In the genomic region with DNA sequence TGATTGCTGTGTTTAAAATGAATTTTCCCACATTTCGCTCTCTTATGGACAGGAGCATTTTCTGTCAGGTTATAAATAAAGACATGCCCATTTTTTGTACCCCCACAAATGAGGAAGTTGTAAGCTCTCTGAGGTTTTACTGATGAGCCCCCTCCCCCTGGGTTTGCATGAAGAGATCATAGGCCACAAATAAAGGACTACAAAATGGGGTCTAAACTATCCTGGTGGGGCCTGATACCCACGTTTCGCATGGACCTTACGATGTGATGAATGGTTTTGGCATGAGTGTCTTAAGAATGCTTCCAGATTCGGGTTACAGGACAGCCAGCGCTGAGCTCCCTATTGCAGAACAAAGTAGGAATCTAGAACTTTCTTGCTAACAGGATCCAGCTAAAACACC, we compare ENCODE assay signal across 1 cellular context.
TF ChIP-seq lines count a peak whose summit lies in the region.

No MANE protein-coding gene starts in this region.

TF ChIP-seq in HepG2, 621 proteins besides CTCF, POLR2A, EP300 and RAD21 (continued from another document):
- TF ChIP-seq, protein P1, sequence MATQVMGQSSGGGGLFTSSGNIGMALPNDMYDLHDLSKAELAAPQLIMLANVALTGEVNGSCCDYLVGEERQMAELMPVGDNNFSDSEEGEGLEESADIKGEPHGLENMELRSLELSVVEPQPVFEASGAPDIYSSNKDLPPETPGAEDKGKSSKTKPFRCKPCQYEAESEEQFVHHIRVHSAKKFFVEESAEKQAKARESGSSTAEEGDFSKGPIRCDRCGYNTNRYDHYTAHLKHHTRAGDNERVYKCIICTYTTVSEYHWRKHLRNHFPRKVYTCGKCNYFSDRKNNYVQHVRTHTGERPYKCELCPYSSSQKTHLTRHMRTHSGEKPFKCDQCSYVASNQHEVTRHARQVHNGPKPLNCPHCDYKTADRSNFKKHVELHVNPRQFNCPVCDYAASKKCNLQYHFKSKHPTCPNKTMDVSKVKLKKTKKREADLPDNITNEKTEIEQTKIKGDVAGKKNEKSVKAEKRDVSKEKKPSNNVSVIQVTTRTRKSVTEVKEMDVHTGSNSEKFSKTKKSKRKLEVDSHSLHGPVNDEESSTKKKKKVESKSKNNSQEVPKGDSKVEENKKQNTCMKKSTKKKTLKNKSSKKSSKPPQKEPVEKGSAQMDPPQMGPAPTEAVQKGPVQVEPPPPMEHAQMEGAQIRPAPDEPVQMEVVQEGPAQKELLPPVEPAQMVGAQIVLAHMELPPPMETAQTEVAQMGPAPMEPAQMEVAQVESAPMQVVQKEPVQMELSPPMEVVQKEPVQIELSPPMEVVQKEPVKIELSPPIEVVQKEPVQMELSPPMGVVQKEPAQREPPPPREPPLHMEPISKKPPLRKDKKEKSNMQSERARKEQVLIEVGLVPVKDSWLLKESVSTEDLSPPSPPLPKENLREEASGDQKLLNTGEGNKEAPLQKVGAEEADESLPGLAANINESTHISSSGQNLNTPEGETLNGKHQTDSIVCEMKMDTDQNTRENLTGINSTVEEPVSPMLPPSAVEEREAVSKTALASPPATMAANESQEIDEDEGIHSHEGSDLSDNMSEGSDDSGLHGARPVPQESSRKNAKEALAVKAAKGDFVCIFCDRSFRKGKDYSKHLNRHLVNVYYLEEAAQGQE (IDR thresholded peaks at IDR 0.05; ENCODE audit: borderline replicate concordance in 1 of 2, low read depth in 1 of 2, low read length in 2 of 2), result no peak
- TF ChIP-seq ZNF432 (CRISPR knock-in tag; IDR thresholded peaks at IDR 0.05; ENCODE audit: borderline replicate concordance) (no peak), RFX5 (IDR thresholded peaks at IDR 0.05; ENCODE audit: low read depth, low read length) (no peak), MXD4 (CRISPR knock-in tag; IDR thresholded peaks at IDR 0.05) (no peak), YEATS4 (CRISPR knock-in tag; IDR thresholded peaks at IDR 0.05; ENCODE audit: borderline replicate concordance) (no peak), TBX2 (CRISPR knock-in tag; IDR thresholded peaks at IDR 0.05; ENCODE audit: borderline replicate concordance) (no peak), TOE1 (CRISPR knock-in tag; IDR thresholded peaks at IDR 0.05) (no peak), ZNF430 (CRISPR knock-in tag; IDR thresholded peaks at IDR 0.05) (no peak), MIXL1 (CRISPR knock-in tag; IDR thresholded peaks at IDR 0.05) (no peak)
